Comparison of ENCODE assay signal across 15 cellular contexts in the genomic region with DNA sequence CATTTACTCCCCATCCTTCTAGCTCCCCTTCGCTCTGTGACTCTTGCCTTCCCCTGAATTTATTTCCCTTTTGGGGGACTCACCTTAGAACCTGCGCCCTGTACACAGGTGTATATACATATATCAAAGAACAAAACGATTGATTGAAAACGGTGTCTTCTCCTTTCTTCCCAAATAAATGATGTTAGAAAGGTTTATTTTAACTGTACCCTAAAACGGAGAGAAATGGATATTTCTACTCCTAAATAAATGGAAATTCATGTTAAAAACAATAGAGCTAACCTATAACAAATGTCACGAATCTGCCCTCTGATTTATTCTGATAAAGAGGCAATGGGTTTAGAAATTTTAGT. TPM values are rescaled to one million over a fixed set of nuclear protein-coding genes. Genes with fewer than 3 reads are reported as not detected.
DNase-seq lines count a peak whose midpoint lies in the region; ATAC-seq and TF ChIP-seq lines count a peak whose summit lies in the region.
"Had no signal": no experiment of that assay in that cellular context is flagged by ENCODE, and none has a peak within 500 bp of the region (broad histone marks: within the 10 kb centered on the region; RNA-seq: fewer than 3 reads in every experiment).

No MANE protein-coding gene starts in this region.

- no peak for DNase-seq in activated CD4-positive, alpha-beta T cell treated with anti-CD3 and anti-CD28 coated beads, Interleukin-2, amount 10 ng/mL, durations not matched to agents 7 days and 5 days
- DNase-seq in activated CD4-positive, alpha-beta T cell treated with anti-CD3 and anti-CD28 coated beads for 48 hours, result no peak
- DNase-seq in stimulated activated naive CD8-positive, alpha-beta T cell treated with anti-CD3 and anti-CD28 coated beads, Interleukin-15, Interleukin-2, amounts not matched to agents 100 U/mL and 50 U/mL, for 24 hours, result no peak
- DNase-seq in endothelial cell (ENCODE audit: low spot score) (no peak), NCI-H1436 (lab: John Stamatoyannopoulos, UW) (no peak)
- DNase-seq: AML-193, DMS 273 treated with DMSO at 0.1 percent for 48 hours, NCI-H1436 treated with DMSO at 0.1 percent for 48 hours, NCI-H2029 treated with DMSO at 0.1 percent for 48 hours, NCI-H510A, PC-9 had no signal

- peaks cover 5% of the 10 kb centered on the region for H3K4me1 Mint-ChIP-seq in activated CD4-positive, alpha-beta T cell treated with anti-CD3 and anti-CD28 coated beads, Interleukin-2, amount 10 ng/mL, durations not matched to agents 7 days and 5 days
- peaks cover under 1% of the 10 kb centered on the region for H3K4me1 Mint-ChIP-seq in stimulated activated naive CD8-positive, alpha-beta T cell treated with anti-CD3 and anti-CD28 coated beads, Interleukin-15, Interleukin-2, amounts not matched to agents 100 ng/mL and 50 ng/mL, for 24 hours (ENCODE audit: low read depth)
- H3K4me1 Mint-ChIP-seq in endothelial cell (ENCODE audit: unreplicated experiment), result peaks cover 10% of the 10 kb centered on the region

- peaks cover 6% of the 10 kb centered on the region for H3K36me3 Mint-ChIP-seq in activated CD4-positive, alpha-beta T cell treated with anti-CD3 and anti-CD28 coated beads, Interleukin-2, amount 10 ng/mL, durations not matched to agents 7 days and 5 days (ENCODE audit: low read depth)
- H3K36me3 Mint-ChIP-seq in stimulated activated naive CD8-positive, alpha-beta T cell treated with anti-CD3 and anti-CD28 coated beads, Interleukin-15, Interleukin-2, amounts not matched to agents 100 ng/mL and 50 ng/mL, for 24 hours (ENCODE audit: low read depth), result no peaks in the 10 kb centered on the region
- no peaks in the 10 kb centered on the region for H3K36me3 Mint-ChIP-seq in endothelial cell (ENCODE audit: low read depth, unreplicated experiment)

- TF ChIP-seq CTCF in endothelial cell (IDR thresholded peaks at IDR 0.05; ENCODE audit: unreplicated experiment), result no peak

- CTCF ChIA-PET in activated CD4-positive, alpha-beta T cell treated with anti-CD3 and anti-CD28 coated beads, Interleukin-2, amount 10 ng/mL, durations not matched to agents 7 days and 5 days (lab: Charles Lee), result interaction anchor here (1.0 to 1.7 kb wide), 3 partner anchors 9 to 18 kb away, joined by 3 to 5 read pairs (median 4); no protein-coding TSS in a partner anchor

- peaks cover 3% of the 10 kb centered on the region for H3K9me3 Mint-ChIP-seq in activated CD4-positive, alpha-beta T cell treated with anti-CD3 and anti-CD28 coated beads, Interleukin-2, amount 10 ng/mL, durations not matched to agents 7 days and 5 days
- H3K9me3 Mint-ChIP-seq in stimulated activated naive CD8-positive, alpha-beta T cell treated with anti-CD3 and anti-CD28 coated beads, Interleukin-15, Interleukin-2, amounts not matched to agents 100 ng/mL and 50 ng/mL, for 24 hours, result no peaks in the 10 kb centered on the region
- H3K9me3 Mint-ChIP-seq in endothelial cell (ENCODE audit: unreplicated experiment), result no peaks in the 10 kb centered on the region

- peak overlapping the region; percentile 54 for H3K27ac Mint-ChIP-seq in activated CD4-positive, alpha-beta T cell treated with anti-CD3 and anti-CD28 coated beads, Interleukin-2, amount 10 ng/mL, durations not matched to agents 7 days and 5 days
- H3K27ac Mint-ChIP-seq in stimulated activated naive CD8-positive, alpha-beta T cell treated with anti-CD3 and anti-CD28 coated beads, Interleukin-15, Interleukin-2, amounts not matched to agents 100 ng/mL and 50 ng/mL, for 24 hours, result peak overlapping the region; percentile 48
- H3K27ac Mint-ChIP-seq in endothelial cell (ENCODE audit: unreplicated experiment), result no peak overlapping the region
- H3K27ac Mint-ChIP-seq: CD14-positive monocyte had no signal

- peak overlapping the region; percentile 57 for H3K4me3 Mint-ChIP-seq in activated CD4-positive, alpha-beta T cell treated with anti-CD3 and anti-CD28 coated beads, Interleukin-2, amount 10 ng/mL, durations not matched to agents 7 days and 5 days
- no peak overlapping the region for H3K4me3 Mint-ChIP-seq in stimulated activated naive CD8-positive, alpha-beta T cell treated with anti-CD3 and anti-CD28 coated beads, Interleukin-15, Interleukin-2, amounts not matched to agents 100 ng/mL and 50 ng/mL, for 24 hours
- peak overlapping the region; percentile 5 for H3K4me3 Mint-ChIP-seq in endothelial cell (ENCODE audit: unreplicated experiment)

- H3K27me3 Mint-ChIP-seq in activated CD4-positive, alpha-beta T cell treated with anti-CD3 and anti-CD28 coated beads, Interleukin-2, amount 10 ng/mL, durations not matched to agents 7 days and 5 days, result peaks cover 73% of the 10 kb centered on the region
- H3K27me3 Mint-ChIP-seq in stimulated activated naive CD8-positive, alpha-beta T cell treated with anti-CD3 and anti-CD28 coated beads, Interleukin-15, Interleukin-2, amounts not matched to agents 100 ng/mL and 50 ng/mL, for 24 hours, result peaks cover 78% of the 10 kb centered on the region
- peaks cover 40% of the 10 kb centered on the region for H3K27me3 Mint-ChIP-seq in endothelial cell (ENCODE audit: unreplicated experiment)

- no peak for ATAC-seq in stimulated activated naive CD8-positive, alpha-beta T cell treated with anti-CD3 and anti-CD28 coated beads, Interleukin-15, Interleukin-2, amounts not matched to agents 100 U/mL and 50 U/mL, for 24 hours
- ATAC-seq in GM19324 (IDR thresholded peaks at IDR 0.05; ENCODE audit: low FRiP score, unreplicated experiment), result no peak

- POLR2A ChIA-PET in activated CD4-positive, alpha-beta T cell treated with anti-CD3 and anti-CD28 coated beads, Interleukin-2, amount 10 ng/mL, durations not matched to agents 7 days and 5 days (lab: Charles Lee), result no interaction called here

RNA-seq across cellular contexts. Expression of a gene that starts 8.6 kb away (rescaled TPM):
- not detected for total RNA-seq in activated CD4-positive, alpha-beta T cell treated with anti-CD3 and anti-CD28 coated beads, Interleukin-2, amount 10 ng/mL, durations not matched to agents 7 days and 5 days
- total RNA-seq in endothelial cell (ENCODE audit: unreplicated experiment), result not detected
- total RNA-seq: GM23248 had no signal

RNA-seq across cellular contexts. Expression of a gene that starts 58.1 kb away (rescaled TPM):
- 1 to 10 TPM; 3.6 to 4.5 TPM for total RNA-seq in activated CD4-positive, alpha-beta T cell treated with anti-CD3 and anti-CD28 coated beads, Interleukin-2, amount 10 ng/mL, durations not matched to agents 7 days and 5 days
- 1.3 TPM for total RNA-seq in endothelial cell (ENCODE audit: unreplicated experiment)
